Comparison of ENCODE assay signal across 28 cellular contexts in genomic region chrY:21001102-21001501, GRCh38.
"Had no signal": no experiment of that assay in that cellular context is flagged by ENCODE, and none has a peak within 500 bp of the region (broad histone marks: within the 10 kb centered on the region; RNA-seq: fewer than 3 reads in every experiment).

No MANE protein-coding gene starts in this region.

- H3K36me3 Mint-ChIP-seq: activated CD8-positive, alpha-beta memory T cell treated with anti-CD3 and anti-CD28 coated beads, Interleukin-2, amount 10 ng/mL, durations not matched to agents 7 days and 5 days; activated naive CD8-positive, alpha-beta T cell treated with anti-CD3 and anti-CD28 coated beads for 36 hours; T-cell had no signal

- H3K27ac Mint-ChIP-seq: activated CD4-positive, alpha-beta memory T cell treated with anti-CD3 and anti-CD28 coated beads, Interleukin-2, amount 10 ng/mL, durations not matched to agents 7 days and 5 days; activated CD4-positive, alpha-beta T cell treated with anti-CD3 and anti-CD28 coated beads, Interleukin-2, amount 10 ng/mL, durations not matched to agents 7 days and 5 days; activated CD8-positive, alpha-beta memory T cell treated with anti-CD3 and anti-CD28 coated beads, Interleukin-2, amount 10 ng/mL, durations not matched to agents 7 days and 5 days; activated CD8-positive, alpha-beta T cell treated with anti-CD3 and anti-CD28 coated beads, Interleukin-2, amount 10 ng/mL, durations not matched to agents 7 days and 5 days; activated naive CD4-positive, alpha-beta T cell treated with anti-CD3 and anti-CD28 coated beads for 36 hours; activated naive CD8-positive, alpha-beta T cell treated with anti-CD3 and anti-CD28 coated beads for 36 hours; T-cell; T-helper 2 cell treated with Interferon-gamma antibody and Interleukin-4, amounts not matched to agents 5 μg/mL and 100 μg/mL, for 36 hours; WTC11 had no signal

- DNase-seq: activated CD4-positive, alpha-beta memory T cell treated with anti-CD3 and anti-CD28 coated beads, Interleukin-2, amount 10 ng/mL, durations not matched to agents 7 days and 5 days; activated CD4-positive, alpha-beta T cell treated with anti-CD3 and anti-CD28 coated beads for 1 hour; activated CD4-positive, alpha-beta T cell treated with anti-CD3 and anti-CD28 coated beads for 4 hours; activated CD4-positive, alpha-beta T cell treated with anti-CD3 and anti-CD28 coated beads, Interleukin-2, amount 10 ng/mL, durations not matched to agents 7 days and 5 days; activated CD4-positive, alpha-beta T cell treated with anti-CD3 and anti-CD28 coated beads, Interleukin-2, amount 50 U/mL, for 48 hours; activated CD4-positive, CD25-positive, alpha-beta regulatory T cell; activated CD8-positive, alpha-beta memory T cell treated with anti-CD3 and anti-CD28 coated beads for 24 hours; activated CD8-positive, alpha-beta memory T cell treated with anti-CD3 and anti-CD28 coated beads, Interleukin-2, amount 10 ng/mL, durations not matched to agents 7 days and 5 days; activated CD8-positive, alpha-beta memory T cell treated with anti-CD3 and anti-CD28 coated beads, Interleukin-2, amount 50 U/mL, for 48 hours; activated CD8-positive, alpha-beta T cell treated with anti-CD3 and anti-CD28 coated beads, Interleukin-2, amount 10 ng/mL, durations not matched to agents 7 days and 5 days; activated effector memory CD4-positive, alpha-beta T cell treated with anti-CD3 and anti-CD28 coated beads, Interleukin-2, amount 50 U/mL, for 16 hours; activated gamma-delta T cell treated with Interleukin-2 at 50 U/mL for 16 hours; activated naive CD4-positive, alpha-beta T cell; activated naive CD4-positive, alpha-beta T cell treated with anti-CD3 and anti-CD28 coated beads for 36 hours; activated naive CD8-positive, alpha-beta T cell treated with anti-CD3 and anti-CD28 coated beads for 36 hours; activated T-cell treated with anti-CD3 and anti-CD28 coated beads, Interleukin-2, amount 50 U/mL, for 4 hours; adrenal gland; amniotic stem cell; aorta; body of pancreas; brain microvascular endothelial cell; central memory CD4-positive, alpha-beta T cell; T-cell; T-helper 9 cell; WERI-Rb-1 had no signal

- H3K9me3 Mint-ChIP-seq: activated CD4-positive, alpha-beta memory T cell treated with anti-CD3 and anti-CD28 coated beads, Interleukin-2, amount 10 ng/mL, durations not matched to agents 7 days and 5 days; activated naive CD4-positive, alpha-beta T cell treated with anti-CD3 and anti-CD28 coated beads for 36 hours; activated naive CD8-positive, alpha-beta T cell treated with anti-CD3 and anti-CD28 coated beads for 36 hours; activated T-cell treated with anti-CD3 and anti-CD28 coated beads, Interleukin-2, amount 50 U/mL, for 4 hours; T-cell; T-helper 2 cell treated with Interferon-gamma antibody and Interleukin-4, amounts not matched to agents 5 μg/mL and 100 μg/mL, for 36 hours had no signal

- H3K27me3 Mint-ChIP-seq: activated CD4-positive, alpha-beta memory T cell treated with anti-CD3 and anti-CD28 coated beads, Interleukin-2, amount 10 ng/mL, durations not matched to agents 7 days and 5 days; activated CD4-positive, alpha-beta T cell treated with anti-CD3 and anti-CD28 coated beads, Interleukin-2, amount 10 ng/mL, durations not matched to agents 7 days and 5 days; activated CD8-positive, alpha-beta memory T cell treated with anti-CD3 and anti-CD28 coated beads, Interleukin-2, amount 10 ng/mL, durations not matched to agents 7 days and 5 days; activated naive CD8-positive, alpha-beta T cell treated with anti-CD3 and anti-CD28 coated beads for 36 hours; T-cell had no signal

- ATAC-seq: activated CD8-positive, alpha-beta memory T cell treated with anti-CD3 and anti-CD28 coated beads, Interleukin-2, amount 10 ng/mL, durations not matched to agents 7 days and 5 days; activated CD8-positive, alpha-beta T cell treated with anti-CD3 and anti-CD28 coated beads, Interleukin-2, amount 10 ng/mL, durations not matched to agents 7 days and 5 days; activated T-cell treated with anti-CD3 and anti-CD28 coated beads, Interleukin-2, amount 50 U/mL, for 4 hours; body of pancreas; T-cell; WTC11 had no signal

- H3K9me3 ChIP-seq: adrenal gland, body of pancreas, breast epithelium had no signal

- H3K4me3 Mint-ChIP-seq: activated CD4-positive, alpha-beta memory T cell treated with anti-CD3 and anti-CD28 coated beads, Interleukin-2, amount 10 ng/mL, durations not matched to agents 7 days and 5 days; activated CD4-positive, alpha-beta T cell treated with anti-CD3 and anti-CD28 coated beads, Interleukin-2, amount 10 ng/mL, durations not matched to agents 7 days and 5 days; activated CD8-positive, alpha-beta memory T cell treated with anti-CD3 and anti-CD28 coated beads, Interleukin-2, amount 10 ng/mL, durations not matched to agents 7 days and 5 days; activated CD8-positive, alpha-beta T cell treated with anti-CD3 and anti-CD28 coated beads, Interleukin-2, amount 10 ng/mL, durations not matched to agents 7 days and 5 days; activated naive CD4-positive, alpha-beta T cell treated with anti-CD3 and anti-CD28 coated beads for 36 hours; activated naive CD8-positive, alpha-beta T cell treated with anti-CD3 and anti-CD28 coated beads for 36 hours; activated T-cell treated with anti-CD3 and anti-CD28 coated beads, Interleukin-2, amount 50 U/mL, for 4 hours; T-cell; T-helper 2 cell treated with Interferon-gamma antibody and Interleukin-4, amounts not matched to agents 5 μg/mL and 100 μg/mL, for 36 hours; WTC11 had no signal

- H3K4me1 Mint-ChIP-seq: WTC11 had no signal
